19 cellular contexts compared by ENCODE assay signal in genomic region chr10:124414077-124414476, GRCh38. TPM values are rescaled to one million over a fixed set of nuclear protein-coding genes. Genes with fewer than 3 reads are reported as not detected.
DNase-seq lines count a peak whose midpoint lies in the region; ATAC-seq and TF ChIP-seq lines count a peak whose summit lies in the region.
"Had no signal": no experiment of that assay in that cellular context is flagged by ENCODE, and none has a peak within 500 bp of the region (broad histone marks: within the 10 kb centered on the region; RNA-seq: fewer than 3 reads in every experiment).

No MANE protein-coding gene starts in this region.

- WGBS in sigmoid colon, 2 donors = 52 to 64% methylated on average over 4 of the region's 4 CpGs

- no peaks in the 10 kb centered on the region for H3K27me3 Mint-ChIP-seq in activated CD8-positive, alpha-beta T cell treated with anti-CD3 and anti-CD28 coated beads for 36 hours
- H3K27me3 Mint-ChIP-seq: activated T-helper 17 cell treated with anti-CD3 and anti-CD28 coated beads, Interleukin-2, amount 50 U/mL, for 72 hours had no signal

- DNase-seq in AG20443 (ENCODE audit: low spot score) = peak; percentile 54
- peak; percentile 11 for DNase-seq in astrocyte of the spinal cord (ENCODE audit: low read depth, low spot score)
- DNase-seq in fibroblast of lung (ENCODE audit: low read depth in 2 of 2) = peak; percentile 54 to 66
- no peak for DNase-seq in sigmoid colon
- DNase-seq in activated CD8-positive, alpha-beta T cell treated with anti-CD3 and anti-CD28 coated beads for 36 hours = no peak
- no peak for DNase-seq in iPS-NIHi7 (ENCODE audit: extremely low spot score)
- DNase-seq in effector CD8-positive, alpha-beta T cell (lab: John Stamatoyannopoulos, UW) = no peak
- DNase-seq: immature natural killer cell; KG1; NCI-H1105; stimulated activated CD4-positive, alpha-beta T cell treated with anti-CD3 and anti-CD28 coated beads, Interleukin-2, amount 100 ng/mL, for 48 hours; upper lobe of left lung had no signal

- H3K4me1 ChIP-seq in fibroblast of lung (ENCODE audit: control insufficient read depth, extremely low read depth, insufficient read depth, low read length) = no peaks in the 10 kb centered on the region
- H3K4me1 ChIP-seq in sigmoid colon = peaks cover 0 to 52% (median 46%) of the 10 kb centered on the region in 4 donors

- H3K79me2 ChIP-seq in fibroblast of lung (ENCODE audit: control insufficient read depth, insufficient read depth, low read length) = peaks cover 42% of the 10 kb centered on the region

- H3K27ac Mint-ChIP-seq in activated CD8-positive, alpha-beta T cell treated with anti-CD3 and anti-CD28 coated beads for 36 hours = no peak overlapping the region
- H3K27ac Mint-ChIP-seq: activated T-helper 17 cell treated with anti-CD3 and anti-CD28 coated beads, Interleukin-2, amount 50 U/mL, for 72 hours; immature natural killer cell had no signal

- no peaks in the 10 kb centered on the region for H3K9me3 Mint-ChIP-seq in activated CD8-positive, alpha-beta T cell treated with anti-CD3 and anti-CD28 coated beads for 36 hours
- H3K9me3 Mint-ChIP-seq: activated T-helper 17 cell treated with anti-CD3 and anti-CD28 coated beads, Interleukin-2, amount 50 U/mL, for 72 hours; immature natural killer cell had no signal

- TF ChIP-seq POLR2A in sigmoid colon (IDR thresholded peaks at IDR 0.05) = no peak

- H4K20me1 ChIP-seq in fibroblast of lung (ENCODE audit: control insufficient read depth, extremely low read depth, insufficient read depth, low read length) = no peaks in the 10 kb centered on the region

- peaks cover 13% of the 10 kb centered on the region for H3K36me3 Mint-ChIP-seq in activated CD8-positive, alpha-beta T cell treated with anti-CD3 and anti-CD28 coated beads for 36 hours (ENCODE audit: low read depth)

- ATAC-seq in activated CD8-positive, alpha-beta T cell treated with anti-CD3 and anti-CD28 coated beads for 36 hours = no peak
- ATAC-seq in SK-N-SH treated with all-trans-retinoic acid at 6 μM for 48 hours = no peak
- ATAC-seq: activated T-helper 17 cell treated with anti-CD3 and anti-CD28 coated beads, Interleukin-2, amount 50 U/mL, for 72 hours; sciatic nerve had no signal

- no peak overlapping the region for H3K9ac ChIP-seq in fibroblast of lung (ENCODE audit: insufficient read depth, low read length)

- POLR2A ChIA-PET in activated CD8-positive, alpha-beta T cell treated with anti-CD3 and anti-CD28 coated beads for 36 hours (lab: Charles Lee) = no interaction called here

- H3K36me3 ChIP-seq in fibroblast of lung (ENCODE audit: control insufficient read depth, insufficient read depth, low read length) (peaks cover 3% of the 10 kb centered on the region), sigmoid colon (peaks cover 0 to 30% (median 3%) of the 10 kb centered on the region in 4 donors)

- H3K4me1 Mint-ChIP-seq in activated CD8-positive, alpha-beta T cell treated with anti-CD3 and anti-CD28 coated beads for 36 hours (ENCODE audit: low read depth) = peaks cover 13% of the 10 kb centered on the region
- H3K4me1 Mint-ChIP-seq: activated T-helper 17 cell treated with anti-CD3 and anti-CD28 coated beads, Interleukin-2, amount 50 U/mL, for 72 hours had no signal

- in situ Hi-C loops in astrocyte of the spinal cord (cut with HindIII; ENCODE audit: low sequenced_read_pairs) = no loop called here

- H3K27ac ChIP-seq in fibroblast of lung (ENCODE audit: insufficient read depth, low read length) (no peak overlapping the region), sigmoid colon (peak overlapping the region; percentile 49 to 100 (median 98))
- H3K27ac ChIP-seq: HL-60, upper lobe of left lung had no signal

- no peak for TF ChIP-seq CTCF in astrocyte of the spinal cord (IDR thresholded peaks at IDR 0.05; ENCODE audit: low read depth, low read length)
- no peak for TF ChIP-seq CTCF in fibroblast of lung (conservative IDR thresholded peaks at IDR 0.05 in 1 of 2, IDR thresholded peaks at IDR 0.05 in 1 of 2; ENCODE audit: low read depth in 1 of 2, low read length in 2 of 2)
- TF ChIP-seq CTCF in sigmoid colon (IDR thresholded peaks at IDR 0.05) = no peak
- TF ChIP-seq CTCF in activated CD8-positive, alpha-beta T cell treated with anti-CD3 and anti-CD28 coated beads for 36 hours (IDR thresholded peaks at IDR 0.05) = no peak

- no peaks in the 10 kb centered on the region for H3K27me3 ChIP-seq in fibroblast of lung (ENCODE audit: control insufficient read depth, insufficient read depth, low read length)
- H3K27me3 ChIP-seq in sigmoid colon = no peaks in the 10 kb centered on the region
- H3K27me3 ChIP-seq: adrenal gland, upper lobe of left lung had no signal

- H3K9me3 ChIP-seq in fibroblast of lung (ENCODE audit: control insufficient read depth, insufficient read depth, low read depth, low read length) (no peaks in the 10 kb centered on the region), sigmoid colon (no peaks in the 10 kb centered on the region)
- H3K9me3 ChIP-seq: adrenal gland, upper lobe of left lung had no signal

- H3K4me3 ChIP-seq in astrocyte of the spinal cord (ENCODE audit: low read depth, low read length) (no peak overlapping the region), fibroblast of lung (replicated peaks in 1 of 4; ENCODE audit: control extremely low read depth in 1 of 4, insufficient read depth in 1 of 4, low read depth in 3 of 4, low read length in 4 of 4) (no peak overlapping the region), sigmoid colon (no peak overlapping the region)
- H3K4me3 ChIP-seq: adrenal gland, upper lobe of left lung had no signal

- CTCF ChIA-PET in activated CD8-positive, alpha-beta T cell treated with anti-CD3 and anti-CD28 coated beads for 36 hours (lab: Charles Lee) = interaction anchor here (0.6 to 4.8 kb wide), 5 partner anchors 10 to 419 kb away, joined by 3 to 45 read pairs (median 4); no protein-coding TSS in a partner anchor

- no peak for TF ChIP-seq EP300 in sigmoid colon (IDR thresholded peaks at IDR 0.05)

- H2AFZ ChIP-seq in fibroblast of lung (ENCODE audit: low read length) = no peak overlapping the region

- intact Hi-C loops in sigmoid colon (cut with DNase I) = no loop called here
- intact Hi-C loops in activated CD8-positive, alpha-beta T cell treated with anti-CD3 and anti-CD28 coated beads for 36 hours (cut with micrococcal nuclease) = no loop called here

- peak overlapping the region; percentile 32 for H3K4me2 ChIP-seq in fibroblast of lung (ENCODE audit: extremely low read depth, insufficient read depth, low read length)

- no peak overlapping the region for H3K4me3 Mint-ChIP-seq in activated CD8-positive, alpha-beta T cell treated with anti-CD3 and anti-CD28 coated beads for 36 hours
- H3K4me3 Mint-ChIP-seq: activated T-helper 17 cell treated with anti-CD3 and anti-CD28 coated beads, Interleukin-2, amount 50 U/mL, for 72 hours; immature natural killer cell had no signal

TF ChIP-seq in SK-N-SH treated with all-trans-retinoic acid at 6 μM for 48 hours, 23 proteins besides CTCF, POLR2A, EP300 and RAD21:
- no peak for TF ChIP-seq RARB (CRISPR knock-in tag; IDR thresholded peaks at IDR 0.05)
- no peak for TF ChIP-seq ZFP3 (CRISPR knock-in tag; IDR thresholded peaks at IDR 0.05)
- TF ChIP-seq PPARA (CRISPR knock-in tag; IDR thresholded peaks at IDR 0.05; ENCODE audit: borderline replicate concordance) = no peak
- no peak for TF ChIP-seq POU6F1 (CRISPR knock-in tag; IDR thresholded peaks at IDR 0.05; ENCODE audit: borderline replicate concordance, low read depth)

RNA-seq across cellular contexts. Expression of gene OAT, which starts 4.6 kb away (rescaled TPM):
- total RNA-seq in fibroblast of lung (125 and 147 TPM in 2 replicates), sigmoid colon (100 to 1,000 TPM; 117 to 147 (median 131) TPM)
- polyA plus RNA-seq in fibroblast of lung (195 and 227 TPM in 2 replicates), sigmoid colon (10 to 100 TPM; 37.9 to 82.8 (median 54.7) TPM)
- polyA plus RNA-seq in fibroblast of lung (2012) = 128 and 142 TPM in 2 replicates
- polyA minus RNA-seq in fibroblast of lung (ENCODE audit: low replicate concordance) = 48.7 and 51.9 TPM in 2 replicates
- total RNA-seq in activated CD8-positive, alpha-beta T cell treated with anti-CD3 and anti-CD28 coated beads for 36 hours = 10 to 100 TPM; 40.2 to 44.3 TPM

RNA-seq across cellular contexts. Expression of gene NKX1-2, which starts 35.8 kb away (rescaled TPM):
- total RNA-seq in fibroblast of lung = not detected in 2 replicates
- not detected in 2 replicates for polyA plus RNA-seq in fibroblast of lung
- polyA plus RNA-seq in fibroblast of lung (2012) = not detected in 2 replicates
- polyA minus RNA-seq in fibroblast of lung (ENCODE audit: low replicate concordance) = not detected in 2 replicates
- total RNA-seq in sigmoid colon = not detected
- polyA plus RNA-seq in sigmoid colon = not detected
- not detected for total RNA-seq in activated CD8-positive, alpha-beta T cell treated with anti-CD3 and anti-CD28 coated beads for 36 hours
- total RNA-seq: activated T-helper 17 cell treated with anti-CD3 and anti-CD28 coated beads, Interleukin-2, amount 50 U/mL, for 72 hours; adrenal gland; glomerular endothelial cell; mesenteric fat pad; sciatic nerve had no signal
- polyA plus RNA-seq: adrenal gland, immature natural killer cell had no signal

RNA-seq across cellular contexts. Expression of gene LHPP, which starts 47.5 kb away (rescaled TPM):
- total RNA-seq in fibroblast of lung = 8.7 and 10.2 TPM in 2 replicates
- 10.3 and 15.6 TPM in 2 replicates for polyA plus RNA-seq in fibroblast of lung
- polyA plus RNA-seq in fibroblast of lung (2012) = 15.6 and 23.2 TPM in 2 replicates
- polyA minus RNA-seq in fibroblast of lung (ENCODE audit: low replicate concordance) = 1.8 and 38.0 TPM in 2 replicates
- 10 to 100 TPM; 17.5 to 35.7 (median 24.9) TPM for total RNA-seq in sigmoid colon
- 10 to 100 TPM; 17.1 to 22.8 (median 20.6) TPM for polyA plus RNA-seq in sigmoid colon
- total RNA-seq in activated CD8-positive, alpha-beta T cell treated with anti-CD3 and anti-CD28 coated beads for 36 hours = 10 to 100 TPM; 11.1 to 15.1 TPM

Comparison
In these comparisons a context has a peak if more than half of its experiments do, and no peak if none do; other contexts are left out.
1. DNase-seq: peak in AG20443 (single experiment), astrocyte of the spinal cord (single experiment) and fibroblast of lung (2 of 2); none in sigmoid colon (single experiment), activated CD8-positive, alpha-beta T cell treated with anti-CD3 and anti-CD28 coated beads for 36 hours (single experiment), iPS-NIHi7 (single experiment) and effector CD8-positive, alpha-beta T cell (single experiment).